ENCODE assay signal across 28 cellular contexts in genomic region chr19:24098359-24098758, GRCh38.
"Had no signal": no experiment of that assay in that cellular context is flagged by ENCODE, and none has a peak within 500 bp of the region (broad histone marks: within the 10 kb centered on the region; RNA-seq: fewer than 3 reads in every experiment).

No MANE protein-coding gene starts in this region.

- H3K27me3 Mint-ChIP-seq: activated CD4-positive, alpha-beta T cell treated with anti-CD3 and anti-CD28 coated beads for 36 hours; activated naive CD8-positive, alpha-beta T cell; naive B cell; progenitor cell of endocrine pancreas; stimulated activated naive CD8-positive, alpha-beta T cell treated with anti-CD3 and anti-CD28 coated beads, Interleukin-15, amount 100 ng/mL, for 72 hours; type B pancreatic cell had no signal

- H3K4me3 Mint-ChIP-seq: activated CD4-positive, alpha-beta T cell treated with anti-CD3 and anti-CD28 coated beads for 36 hours; activated naive CD8-positive, alpha-beta T cell; naive B cell; nephron progenitor cell; stimulated activated effector memory CD8-positive, alpha-beta T cell treated with anti-CD3 and anti-CD28 coated beads, Interleukin-12 subunit alpha, Interleukin-12 subunit beta, amount 100 ng/mL, for 72 hours; stimulated activated naive CD8-positive, alpha-beta T cell treated with anti-CD3 and anti-CD28 coated beads, Interleukin-15, amount 100 ng/mL, for 72 hours; type B pancreatic cell had no signal

- H3K36me3 ChIP-seq: adrenal gland, left ventricle myocardium inferior, neutrophil, ovary, right lobe of liver, uterus had no signal

- DNase-seq: activated CD4-positive, alpha-beta T cell treated with anti-CD3 and anti-CD28 coated beads for 36 hours; activated CD4-positive, alpha-beta T cell treated with anti-CD3 and anti-CD28 coated beads, Interleukin-2, amount 50 U/mL, for 4 hours; activated CD4-positive, CD25-positive, alpha-beta regulatory T cell; activated effector memory CD4-positive, alpha-beta T cell treated with Interleukin-2 at 50 U/mL for 16 hours; activated naive CD4-positive, alpha-beta T cell treated with Interleukin-2 at 50 U/mL for 16 hours; adrenal gland; central memory CD4-positive, alpha-beta T cell; dermis blood vessel endothelial cell; effector CD4-positive, alpha-beta T cell; islet precursor cell; left ventricle myocardium inferior; naive B cell; nephron progenitor cell; ovary; right lobe of liver; stimulated activated CD4-positive, alpha-beta T cell treated with anti-CD3 and anti-CD28 coated beads, Interleukin-4, amount 100 ng/mL, for 24 hours; stimulated activated naive CD8-positive, alpha-beta T cell treated with anti-CD3 and anti-CD28 coated beads, Interleukin-15, amount 100 ng/mL, for 72 hours; substantia nigra; T-helper 2 cell; uterus had no signal

- H3K27ac Mint-ChIP-seq: activated CD4-positive, alpha-beta T cell treated with anti-CD3 and anti-CD28 coated beads for 36 hours; activated naive CD8-positive, alpha-beta T cell; stimulated activated effector memory CD8-positive, alpha-beta T cell treated with anti-CD3 and anti-CD28 coated beads, Interleukin-12 subunit alpha, Interleukin-12 subunit beta, amount 100 ng/mL, for 72 hours; stimulated activated naive CD8-positive, alpha-beta T cell treated with anti-CD3 and anti-CD28 coated beads, Interleukin-15, amount 100 ng/mL, for 72 hours; type B pancreatic cell had no signal

- H3K4me1 Mint-ChIP-seq: nephron progenitor cell had no signal

- H3K9me3 ChIP-seq: adrenal gland, left ventricle myocardium inferior, neutrophil, ovary, right lobe of liver, uterus had no signal

- H3K27me3 ChIP-seq: adrenal gland, ascending aorta, neutrophil, ovary, right lobe of liver, uterus had no signal

- H3K4me3 ChIP-seq: adrenal gland, ascending aorta, left ventricle myocardium inferior, ovary, right lobe of liver, skin epidermis, uterus had no signal

- H3K27ac ChIP-seq: adrenal gland, ascending aorta, epithelial cell of prostate, left ventricle myocardium inferior, neutrophil, ovary, right lobe of liver, skin epidermis, uterus had no signal

- H3K4me1 ChIP-seq: adrenal gland, ascending aorta, right lobe of liver had no signal

- H3K9me3 Mint-ChIP-seq: stimulated activated effector memory CD8-positive, alpha-beta T cell treated with anti-CD3 and anti-CD28 coated beads, Interleukin-12 subunit alpha, Interleukin-12 subunit beta, amount 100 ng/mL, for 72 hours; type B pancreatic cell had no signal
